Comparison of ENCODE assay signal across 1 cellular context in genomic region chr19:41299046-41299754, GRCh38.
TF ChIP-seq lines count a peak whose summit lies in the region.

No MANE protein-coding gene starts in this region.

TF ChIP-seq in GM23338, 12 proteins besides CTCF, POLR2A, EP300 and RAD21 (continued from another document):
- TF ChIP-seq REST (IDR thresholded peaks at IDR 0.05; ENCODE audit: unreplicated experiment) (no peak), ZNF331 (CRISPR knock-in tag; IDR thresholded peaks at IDR 0.05; ENCODE audit: low read depth) (no peak), POLR2AphosphoS5 (IDR thresholded peaks at IDR 0.05; ENCODE audit: low read depth) (no peak), EZH2phosphoT487 (IDR thresholded peaks at IDR 0.05; ENCODE audit: unreplicated experiment) (no peak), STAT1 (IDR thresholded peaks at IDR 0.05; ENCODE audit: unreplicated experiment) (no peak), CREB1 (CRISPR knock-in tag; IDR thresholded peaks at IDR 0.05; ENCODE audit: low read depth) (no peak), ETS1 (IDR thresholded peaks at IDR 0.05) (no peak)
